16 cellular contexts compared by ENCODE assay signal in the genomic region with DNA sequence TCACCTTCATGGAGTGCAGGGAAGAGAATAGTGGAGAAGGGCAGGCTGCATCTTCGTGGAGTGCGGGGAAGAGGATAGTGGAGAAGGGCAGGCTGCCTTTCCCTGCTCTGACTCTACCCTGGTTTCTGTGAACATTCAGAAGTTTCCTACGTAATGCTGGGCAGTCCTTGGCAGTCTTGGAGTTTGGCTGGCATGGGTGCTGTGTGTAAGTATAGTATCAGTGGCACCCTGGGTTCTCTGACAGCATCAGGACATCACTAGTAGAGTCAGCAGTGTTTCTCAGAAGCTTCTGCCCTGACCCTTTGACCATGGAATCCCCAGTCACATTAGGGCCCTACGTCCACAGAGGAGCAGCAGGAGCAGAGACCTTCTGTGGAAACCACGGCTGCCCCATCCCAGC.
A peak's percentile ranks its signal among the peaks of the same experiment; 100 is the strongest.
DNase-seq lines count a peak whose midpoint lies in the region; ATAC-seq and TF ChIP-seq lines count a peak whose summit lies in the region.
"Had no signal": no experiment of that assay in that cellular context is flagged by ENCODE, and none has a peak within 500 bp of the region (broad histone marks: within the 10 kb centered on the region; RNA-seq: fewer than 3 reads in every experiment).

No MANE protein-coding gene starts in this region.

- H3K36me3 ChIP-seq in right atrium auricular region (no peaks in the 10 kb centered on the region), heart right ventricle (peaks cover 0 to 4% (median 0%) of the 10 kb centered on the region in 9 donors), uterus (no peaks in the 10 kb centered on the region)
- H3K36me3 ChIP-seq: HAP-1 had no signal

- H3K4me3 ChIP-seq in right atrium auricular region (no peak overlapping the region), heart right ventricle (no peak overlapping the region), uterus (no peak overlapping the region)
- H3K4me3 ChIP-seq: BLaER1, HAP-1 had no signal

- TF ChIP-seq CTCF in right atrium auricular region (IDR thresholded peaks at IDR 0.05) (no peak), heart right ventricle (IDR thresholded peaks at IDR 0.05) (no peak), uterus (IDR thresholded peaks at IDR 0.05) (no peak)

- no peak for DNase-seq in Right ventricle myocardium inferior (ENCODE audit: missing footprints)
- DNase-seq in right atrium auricular region (ENCODE audit: low spot score): no peak
- peak; percentile 23 to 49 for DNase-seq in heart right ventricle
- peak; percentile 58 for DNase-seq in left ventricle myocardium superior
- no peak for DNase-seq in uterus
- no peak for DNase-seq in stimulated activated CD4-positive, alpha-beta T cell treated with anti-CD3 and anti-CD28 coated beads, Interleukin-1b, Interleukin-23, amount 100 ng/mL, for 48 hours
- DNase-seq: Caco-2; CD4-positive, CD25-positive, alpha-beta regulatory T cell; CD8-positive, alpha-beta T cell; DMS153; DND-41; GOT3 had no signal

- WGBS in heart right ventricle, 2 donors: 61 to 73% methylated on average over 5 of the region's 5 CpGs

- H3K27ac ChIP-seq in right atrium auricular region (peak overlapping the region in 1 of 2 donors; percentile 29), heart right ventricle (peak overlapping the region in 7 of 10 donors; percentile 1 to 59 (median 30)), uterus (no peak overlapping the region)
- H3K27ac ChIP-seq: 22Rv1, BLaER1, C4-2B had no signal

- H3K27me3 ChIP-seq in right atrium auricular region: no peaks in the 10 kb centered on the region
- no peaks in the 10 kb centered on the region for H3K27me3 ChIP-seq in heart right ventricle
- H3K27me3 ChIP-seq in uterus: no peaks in the 10 kb centered on the region
- H3K27me3 ChIP-seq: BLaER1 had no signal

- intact Hi-C loops in Right ventricle myocardium inferior (cut with DNase I) (loop anchor here (10.0 kb wide), 1 partner anchor 111 kb away; no protein-coding TSS in a partner anchor), heart right ventricle (cut with DNase I) (loop anchor here in 1 of 10 donors (10.0 kb wide), 1 partner anchor 111 kb away; no protein-coding TSS in a partner anchor), left ventricle myocardium superior (cut with micrococcal nuclease) (no loop called here), uterus (cut with DNase I; ENCODE audit: low total_unique reads) (no loop called here)

- peak; percentile 88 for ATAC-seq in Right ventricle myocardium inferior
- peak; percentile 55 to 97 (median 92) for ATAC-seq in heart right ventricle
- ATAC-seq in left ventricle myocardium superior: peak; percentile 93
- ATAC-seq: CD8-positive, alpha-beta T cell had no signal

- no peak for TF ChIP-seq POLR2A in uterus (IDR thresholded peaks at IDR 0.05)

- H3K4me1 ChIP-seq in right atrium auricular region: peaks cover 0 to 4% of the 10 kb centered on the region in 2 donors
- peaks cover 0 to 10% (median 3%) of the 10 kb centered on the region in 9 donors for H3K4me1 ChIP-seq in heart right ventricle
- no peaks in the 10 kb centered on the region for H3K4me1 ChIP-seq in uterus
- H3K4me1 ChIP-seq: BLaER1, Caco-2, HAP-1 had no signal

- H3K9me3 ChIP-seq in right atrium auricular region (no peaks in the 10 kb centered on the region), heart right ventricle (peaks cover 0 to 8% (median 0%) of the 10 kb centered on the region in 11 donors), uterus (no peaks in the 10 kb centered on the region)
- H3K9me3 ChIP-seq: BLaER1, Caco-2, HAP-1 had no signal

Comparison
In these comparisons a context has a peak if more than half of its experiments do, and no peak if none do; other contexts are left out.
1. DNase-seq: peak in heart right ventricle (2 of 2) and left ventricle myocardium superior (single experiment); none in Right ventricle myocardium inferior (single experiment), right atrium auricular region (single experiment), uterus (0 of 2) and stimulated activated CD4-positive, alpha-beta T cell treated with anti-CD3 and anti-CD28 coated beads, Interleukin-1b, Interleukin-23, amount 100 ng/mL, for 48 hours (single experiment).
2. H3K27ac ChIP-seq: peak in heart right ventricle (7 of 10); none in uterus (0 of 2).
3. Peak in every context shown above with its lines, with median percentiles within 50 percentile points of each other: ATAC-seq.